Comparison of ENCODE assay signal across 30 cellular contexts in genomic region chr3:32048487-32049174, GRCh38.
"Had no signal": no experiment of that assay in that cellular context is flagged by ENCODE, and none has a peak within 500 bp of the region (broad histone marks: within the 10 kb centered on the region; RNA-seq: fewer than 3 reads in every experiment).

No MANE protein-coding gene starts in this region.

- H3K27me3 ChIP-seq: body of pancreas, brain microvascular endothelial cell, breast epithelium had no signal

- ATAC-seq: activated CD8-positive, alpha-beta memory T cell treated with anti-CD3 and anti-CD28 coated beads, Interleukin-2, amount 10 ng/mL, durations not matched to agents 7 days and 5 days; activated CD8-positive, alpha-beta T cell treated with anti-CD3 and anti-CD28 coated beads, Interleukin-2, amount 10 ng/mL, durations not matched to agents 7 days and 5 days; activated naive CD8-positive, alpha-beta T cell treated with anti-CD3 and anti-CD28 coated beads, Interleukin-2, amount 50 U/mL, for 24 hours; body of pancreas had no signal

- H3K27ac ChIP-seq: body of pancreas, brain microvascular endothelial cell, breast epithelium, VCaP had no signal

- H3K4me3 ChIP-seq: body of pancreas, breast epithelium had no signal

- H3K4me1 ChIP-seq: breast epithelium had no signal

- H3K9me3 ChIP-seq: body of pancreas, breast epithelium had no signal

- FAIRE-seq: astrocyte, TTC549 had no signal

- DNase-seq: activated B cell treated with CpG ODN at 0.5 μM for 24 hours; activated CD4-positive, alpha-beta memory T cell treated with anti-CD3 and anti-CD28 coated beads, Interleukin-2, amount 10 ng/mL, durations not matched to agents 7 days and 5 days; activated CD4-positive, alpha-beta T cell treated with anti-CD3 and anti-CD28 coated beads for 4 hours; activated CD4-positive, alpha-beta T cell treated with anti-CD3 and anti-CD28 coated beads, Interleukin-2, amount 10 ng/mL, durations not matched to agents 7 days and 5 days; activated CD4-positive, alpha-beta T cell treated with anti-CD3 and anti-CD28 coated beads, Interleukin-2, amount 50 U/mL, for 48 hours; activated CD4-positive, CD25-positive, alpha-beta regulatory T cell treated with anti-CD3 and anti-CD28 coated beads, Interleukin-2, amount 50 U/mL, for 72 hours; activated CD8-positive, alpha-beta memory T cell treated with anti-CD3 and anti-CD28 coated beads for 24 hours; activated CD8-positive, alpha-beta memory T cell treated with anti-CD3 and anti-CD28 coated beads, Interleukin-2, amount 10 ng/mL, durations not matched to agents 7 days and 5 days; activated CD8-positive, alpha-beta memory T cell treated with anti-CD3 and anti-CD28 coated beads, Interleukin-2, amount 50 U/mL, for 48 hours; activated CD8-positive, alpha-beta T cell treated with anti-CD3 and anti-CD28 coated beads, Interleukin-2, amount 10 ng/mL, durations not matched to agents 7 days and 5 days; activated effector memory CD4-positive, alpha-beta T cell treated with Interleukin-2 at 50 U/mL for 16 hours; activated gamma-delta T cell; activated naive CD4-positive, alpha-beta T cell treated with anti-CD3 and anti-CD28 coated beads, Interleukin-2, amount 10 ng/mL, durations not matched to agents 7 days and 5 days; activated naive CD4-positive, alpha-beta T cell treated with Interleukin-2 at 50 U/mL for 16 hours; activated naive CD8-positive, alpha-beta T cell treated with anti-CD3 and anti-CD28 coated beads, Interleukin-2, amount 10 ng/mL, durations not matched to agents 7 days and 5 days; activated naive CD8-positive, alpha-beta T cell treated with anti-CD3 and anti-CD28 coated beads, Interleukin-2, amount 50 U/mL, for 24 hours; activated T-cell treated with anti-CD3 and anti-CD28 coated beads, Interleukin-2, amount 50 U/mL, for 24 hours; activated T-cell treated with anti-CD3 and anti-CD28 coated beads, Interleukin-2, amount 50 U/mL, for 48 hours; amygdala; aorta; body of pancreas; brain microvascular endothelial cell; central memory CD4-positive, alpha-beta T cell; T-helper 1 cell; T-helper 2 cell; T-helper 9 cell had no signal

- H3K36me3 ChIP-seq: brain microvascular endothelial cell, breast epithelium had no signal
